8 cellular contexts compared by ENCODE assay signal in genomic region chr12:116599285-116600122, GRCh38. TPM values are rescaled to one million over a fixed set of nuclear protein-coding genes. Genes with fewer than 3 reads are reported as not detected.
DNase-seq lines count a peak whose midpoint lies in the region; ATAC-seq and TF ChIP-seq lines count a peak whose summit lies in the region.

No MANE protein-coding gene starts in this region.

- H4K20me1 ChIP-seq in HCT116 (ENCODE audit: insufficient read depth) (no peaks in the 10 kb centered on the region), smooth muscle cell (ENCODE audit: low read depth) (no peaks in the 10 kb centered on the region)

- H3K36me3 ChIP-seq in HCT116 (ENCODE audit: control insufficient read depth in 1 of 2, insufficient read depth in 2 of 2, low read length in 2 of 2) (no peaks in the 10 kb centered on the region), breast epithelium (no peaks in the 10 kb centered on the region), smooth muscle cell (ENCODE audit: low read depth) (no peaks in the 10 kb centered on the region)

- intact Hi-C loops in HCT116 (cut with micrococcal nuclease), result loop anchor here (2.0 to 10.0 kb wide), 4 partner anchors 323 to 601 kb away; partner anchors contain the start of gene MED13L
- intact Hi-C loops in breast epithelium (cut with DNase I; ENCODE audit: low total_unique reads), result no loop called here

- ATAC-seq in HCT116, result peak; percentile 90
- ATAC-seq in HG03139 (IDR thresholded peaks at IDR 0.05; ENCODE audit: unreplicated experiment), result no peak

- H2AFZ ChIP-seq in HCT116 (ENCODE audit: low read depth, low read length, poor library complexity, severe bottlenecking), result peak overlapping the region; percentile 9
- peak overlapping the region; percentile 98 for H2AFZ ChIP-seq in smooth muscle cell (ENCODE audit: low read depth)

- no peak for TF ChIP-seq POLR2A in HCT116 (IDR thresholded peaks at IDR 0.05; ENCODE audit: borderline replicate concordance, extremely low read depth, insufficient read depth, insufficient read length)
- no peak for TF ChIP-seq POLR2A in breast epithelium (IDR thresholded peaks at IDR 0.05)

- H3K79me2 ChIP-seq in HCT116 (ENCODE audit: insufficient read depth, low read length) (no peaks in the 10 kb centered on the region), smooth muscle cell (ENCODE audit: low read depth) (no peaks in the 10 kb centered on the region)

- peaks cover 20 to 48% of the 10 kb centered on the region in 2 experiments for H3K4me1 ChIP-seq in HCT116 (ENCODE audit: control insufficient read depth in 1 of 2, insufficient read depth in 2 of 2, low read length in 2 of 2)
- H3K4me1 ChIP-seq in breast epithelium, result peaks cover 0 to 2% of the 10 kb centered on the region in 2 donors
- H3K4me1 ChIP-seq in smooth muscle cell (ENCODE audit: low read depth), result peaks cover 16% of the 10 kb centered on the region

- BruUV-seq in HCT116 (replicated peaks; lab: Mats Ljungman, UMichigan), result no TSS peak

- TF ChIP-seq RAD21 in HCT116 (IDR thresholded peaks at IDR 0.05; ENCODE audit: low read depth), result peak; percentile 72

- POLR2A ChIA-PET in HCT116 (lab: Charles Lee), result no interaction called here

- H3K9ac ChIP-seq in HCT116 (ENCODE audit: low read length) (0 out of 2 replicates have a peak overlapping the region, but pooled peaks have one; percentile 7), smooth muscle cell (ENCODE audit: low read depth) (peak overlapping the region; percentile 62)

- CTCF ChIA-PET in HCT116 (lab: Charles Lee), result interaction anchor here (0.8 to 3.5 kb wide), 4 partner anchors 10 to 458 kb away, joined by 3 to 12 read pairs (median 4); no protein-coding TSS in a partner anchor

- no peak overlapping the region for H3K4me3 ChIP-seq in HCT116 (replicated peaks in 1 of 2; ENCODE audit: low read depth in 1 of 2, low read length in 2 of 2)
- H3K4me3 ChIP-seq in breast epithelium, result peak overlapping the region in 2 of 3 donors; percentile 36 to 59
- peak overlapping the region; percentile 42 for H3K4me3 ChIP-seq in smooth muscle cell

- H3F3A ChIP-seq in smooth muscle cell (ENCODE audit: low read depth), result peaks cover 16% of the 10 kb centered on the region

- peak; percentile 72 for DNase-seq in CD1c-positive myeloid dendritic cell (ENCODE audit: extremely low spot score)
- peak; percentile 26 for DNase-seq in HCT116 (ENCODE audit: low read depth, low spot score)
- peak; percentile 82 to 83 for DNase-seq in breast epithelium (ENCODE audit: low spot score in 2 of 2)
- DNase-seq in inferior parietal cortex (ENCODE audit: extremely low spot score), result peak; percentile 66
- peak; percentile 55 for DNase-seq in smooth muscle cell (lab: John Stamatoyannopoulos, UW; ENCODE audit: unreplicated experiment)
- DNase-seq in putamen (ENCODE audit: low spot score), result no peak

- H3K4me2 ChIP-seq in HCT116 (ENCODE audit: low read length) (peak overlapping the region; percentile 44), smooth muscle cell (peak overlapping the region; percentile 89)

- no peaks in the 10 kb centered on the region for H3K9me3 ChIP-seq in HCT116 (ENCODE audit: control insufficient read depth in 1 of 2, insufficient read depth in 1 of 2, low read depth in 1 of 2, low read length in 2 of 2)
- H3K9me3 ChIP-seq in breast epithelium, result no peaks in the 10 kb centered on the region
- no peaks in the 10 kb centered on the region for H3K9me3 ChIP-seq in smooth muscle cell (replicated peaks; ENCODE audit: low read depth)

- H3K27me3 ChIP-seq in HCT116 (ENCODE audit: insufficient read depth, low read length) (no peaks in the 10 kb centered on the region), breast epithelium (no peaks in the 10 kb centered on the region), smooth muscle cell (ENCODE audit: low read depth) (no peaks in the 10 kb centered on the region)

- H3K27ac ChIP-seq in HCT116 (ENCODE audit: low read depth, low read length) (peak overlapping the region; percentile 23; the same call in 1 of the 2 replicates), VCaP (peak overlapping the region; percentile 80), breast epithelium (peak overlapping the region; percentile 87 to 92), smooth muscle cell (ENCODE audit: low read depth) (peak overlapping the region; percentile 79)

- peak; percentile 30 to 75 (median 56); a peak in 4 of 6 replicates for TF ChIP-seq CTCF in HCT116 (IDR thresholded peaks at IDR 0.05 in 2 of 3, conservative IDR thresholded peaks at IDR 0.05 in 1 of 3; ENCODE audit: borderline replicate concordance in 1 of 3, insufficient read depth in 1 of 3, low read depth in 2 of 3, low read length in 2 of 3)
- peak; percentile 80 for TF ChIP-seq CTCF in VCaP (conservative IDR thresholded peaks at IDR 0.05)
- TF ChIP-seq CTCF in breast epithelium (IDR thresholded peaks at IDR 0.05), result peak; percentile 8 to 45 (median 38)
- peak; percentile 66 for TF ChIP-seq CTCF in smooth muscle cell (IDR thresholded peaks at IDR 0.05; ENCODE audit: borderline replicate concordance, insufficient read depth, poor library complexity, severe bottlenecking)

- no peaks in the 10 kb centered on the region for H3K9me2 ChIP-seq in HCT116 (ENCODE audit: insufficient read depth)

- RAD21 ChIA-PET in HCT116 (lab: Charles Lee; ENCODE audit: low non-redundant PET in 1 of 2, low total read pairs in 2 of 2, uncharacterized antibody in 2 of 2, unreplicated experiment in 2 of 2), result interaction anchor here in 1 of 2 experiments (0.5 kb wide), 1 partner anchor 93 kb away, joined by 4 read pairs; no protein-coding TSS in a partner anchor

- WGBS in smooth muscle cell (ENCODE audit: low lambda C conversion rate), result 15% methylated on average over 27 of the region's 30 CpGs

TF ChIP-seq in HCT116, 20 proteins besides CTCF, POLR2A, EP300 and RAD21 (continues in another document):
- TF ChIP-seq SRF (IDR thresholded peaks at IDR 0.05; ENCODE audit: low read depth), result no peak
- TF ChIP-seq ZBTB33 (IDR thresholded peaks at IDR 0.05; ENCODE audit: extremely low read depth, insufficient replicate concordance, low read length), result no peak
- TF ChIP-seq EGR1 (IDR thresholded peaks at IDR 0.05; ENCODE audit: low read depth), result no peak
- no peak for TF ChIP-seq JUND (IDR thresholded peaks at IDR 0.05)
- no peak for TF ChIP-seq TCF7L2 (IDR thresholded peaks at IDR 0.05; ENCODE audit: borderline replicate concordance, extremely low read depth, insufficient read depth, insufficient read length)
- TF ChIP-seq CBX3 (IDR thresholded peaks at IDR 0.05; ENCODE audit: low read depth), result no peak
- no peak for TF ChIP-seq EZH2phosphoT487 (IDR thresholded peaks at IDR 0.05; ENCODE audit: borderline replicate concordance)
- TF ChIP-seq ZNF274 (IDR thresholded peaks at IDR 0.05; ENCODE audit: low read depth, low read length), result no peak
- no peak for TF ChIP-seq POLR2AphosphoS5 (IDR thresholded peaks at IDR 0.05; ENCODE audit: low read depth, low read length)
- TF ChIP-seq ELF1 (IDR thresholded peaks at IDR 0.05; ENCODE audit: borderline replicate concordance, low read depth), result no peak
- no peak for TF ChIP-seq REST (IDR thresholded peaks at IDR 0.05; ENCODE audit: low read depth)
- no peak for TF ChIP-seq YY1 (IDR thresholded peaks at IDR 0.05; ENCODE audit: extremely low read depth, insufficient replicate concordance, low read depth, low read length)
- no peak for TF ChIP-seq CEBPB (IDR thresholded peaks at IDR 0.05; ENCODE audit: low read depth)
- TF ChIP-seq EZH2 (IDR thresholded peaks at IDR 0.05), result no peak

RNA-seq across cellular contexts. Expression of gene MAP1LC3B2, which starts 40.3 kb away (rescaled TPM):
- 4.7 TPM for total RNA-seq in HCT116 (2021; ENCODE audit: unreplicated experiment)
- polyA plus RNA-seq in HCT116 (2012), result 12.0 and 15.5 TPM in 2 replicates
- 1 to 10 TPM in 2 of 3 donors, under 1 TPM in 1; 0.98 to 8.5 (median 1.1) TPM for total RNA-seq in breast epithelium
- total RNA-seq in smooth muscle cell, result 0.31 and 2.5 TPM in 2 replicates
- polyA plus RNA-seq in smooth muscle cell, result 3.9 and 4.2 TPM in 2 replicates

Comparison
In these comparisons a context has a peak if more than half of its experiments do, and no peak if none do; other contexts are left out.
1. H3K27ac ChIP-seq: peak in every context shown above with its lines; median percentile 90 in breast epithelium; 80 in VCaP; 79 in smooth muscle cell; 23 in HCT116.
2. H3K4me3 ChIP-seq: peak in breast epithelium (2 of 3) and smooth muscle cell (single experiment); none in HCT116 (0 of 2).
3. Peak in every context shown above with its lines, with median percentiles within 50 percentile points of each other: CTCF ChIP-seq.